ENCODE assay signal across 11 cellular contexts in genomic region chr17:47785538-47786123, GRCh38. TPM values are rescaled to one million over a fixed set of nuclear protein-coding genes. Genes with fewer than 3 reads are reported as not detected.
DNase-seq lines count a peak whose midpoint lies in the region; ATAC-seq and TF ChIP-seq lines count a peak whose summit lies in the region.
"Had no signal": no experiment of that assay in that cellular context is flagged by ENCODE, and none has a peak within 500 bp of the region (broad histone marks: within the 10 kb centered on the region; RNA-seq: fewer than 3 reads in every experiment).

No MANE protein-coding gene starts in this region.

- no peak overlapping the region for H3K27ac ChIP-seq in OCI-LY7 (ENCODE audit: low read depth, low read length, poor library complexity, severe bottlenecking)
- H3K27ac ChIP-seq in coronary artery, result no peak overlapping the region
- no peak overlapping the region for H3K27ac ChIP-seq in colonic mucosa
- H3K27ac ChIP-seq: BLaER1, skin epidermis had no signal

- no peak overlapping the region for H2AFZ ChIP-seq in OCI-LY7 (ENCODE audit: low read length)

- intact Hi-C loops in OCI-LY7 (cut with micrococcal nuclease; ENCODE audit: unreplicated experiment) (loop anchor here (5.0 kb wide), 1 partner anchor 33 kb away; no protein-coding TSS in a partner anchor), colonic mucosa (cut with DNase I) (loop anchor here (5.0 kb wide), 1 partner anchor 78 kb away; no protein-coding TSS in a partner anchor)

- H3K9ac ChIP-seq in colonic mucosa (ENCODE audit: low read depth in 2 of 2, low read length in 2 of 2), result no peak overlapping the region
- H3K9ac ChIP-seq: BLaER1 had no signal

- H3K27me3 Mint-ChIP-seq in activated T-cell treated with anti-CD3 and anti-CD28 coated beads, Interleukin-2, amount 50 U/mL, for 72 hours (ENCODE audit: low read depth), result peaks cover 58% of the 10 kb centered on the region

- ATAC-seq in activated T-cell treated with anti-CD3 and anti-CD28 coated beads, Interleukin-2, amount 50 U/mL, for 72 hours (replicated peaks in 1 of 2), result no peak
- ATAC-seq in HG02870 (IDR thresholded peaks at IDR 0.05; ENCODE audit: unreplicated experiment) (no peak), GM21576 (IDR thresholded peaks at IDR 0.05; ENCODE audit: unreplicated experiment) (no peak)

- no peaks in the 10 kb centered on the region for H4K20me1 ChIP-seq in OCI-LY7 (ENCODE audit: insufficient read depth, low read length)
- H4K20me1 ChIP-seq: BLaER1 had no signal

- no peak overlapping the region for H3K27ac Mint-ChIP-seq in activated T-cell treated with anti-CD3 and anti-CD28 coated beads, Interleukin-2, amount 50 U/mL, for 72 hours
- H3K27ac Mint-ChIP-seq: stimulated activated naive CD8-positive, alpha-beta T cell treated with anti-CD3 and anti-CD28 coated beads, Interleukin-15, Interleukin-2, amounts not matched to agents 100 ng/mL and 50 ng/mL, for 24 hours had no signal

- CTCF ChIA-PET in OCI-LY7 (lab: Charles Lee; ENCODE audit: unreplicated experiment), result interaction anchor here (0.6 kb wide), 1 partner anchor 173 kb away, joined by 3 read pairs; no protein-coding TSS in a partner anchor

- peaks cover 0 to under 1% of the 10 kb centered on the region in 2 donors for H3K36me3 Mint-ChIP-seq in activated T-cell treated with anti-CD3 and anti-CD28 coated beads, Interleukin-2, amount 50 U/mL, for 72 hours (ENCODE audit: insufficient read depth in 2 of 2)

- TF ChIP-seq CTCF in OCI-LY7 (conservative IDR thresholded peaks at IDR 0.05; ENCODE audit: low read length) (no peak), coronary artery (IDR thresholded peaks at IDR 0.05) (no peak), colonic mucosa (IDR thresholded peaks at IDR 0.05) (no peak)

- DNase-seq in activated T-cell treated with anti-CD3 and anti-CD28 coated beads, Interleukin-2, amount 50 U/mL, for 72 hours, result peak; percentile 21 to 33
- DNase-seq in activated T-cell treated with anti-CD3 and anti-CD28 coated beads for 4 hours (no peak), OCI-LY7 (ENCODE audit: low spot score) (peak; percentile 39), coronary artery (ENCODE audit: low spot score) (peak; percentile 43), retina (peak; percentile 37), colonic mucosa (no peak)

- no peaks in the 10 kb centered on the region for H3K9me3 ChIP-seq in OCI-LY7 (ENCODE audit: low read length)
- H3K9me3 ChIP-seq in colonic mucosa, result no peaks in the 10 kb centered on the region
- H3K9me3 ChIP-seq: BLaER1 had no signal

- H3K4me3 ChIP-seq in OCI-LY7 (ENCODE audit: low read depth, low read length, poor library complexity, severe bottlenecking) (no peak overlapping the region), coronary artery (no peak overlapping the region), colonic mucosa (no peak overlapping the region)
- H3K4me3 ChIP-seq: BLaER1, skin epidermis had no signal

- H3K4me1 Mint-ChIP-seq in activated T-cell treated with anti-CD3 and anti-CD28 coated beads, Interleukin-2, amount 50 U/mL, for 72 hours (ENCODE audit: low read depth), result peaks cover 14% of the 10 kb centered on the region

- no peaks in the 10 kb centered on the region for H3K9me2 ChIP-seq in OCI-LY7 (ENCODE audit: insufficient read depth, low read length)

- POLR2A ChIA-PET in OCI-LY7 (lab: Charles Lee), result no interaction called here

- no TSS peak for BruUV-seq in OCI-LY7 (replicated peaks; lab: Mats Ljungman, UMichigan)

- H3K4me3 Mint-ChIP-seq in activated T-cell treated with anti-CD3 and anti-CD28 coated beads, Interleukin-2, amount 50 U/mL, for 72 hours, result no peak overlapping the region
- H3K4me3 Mint-ChIP-seq: stimulated activated naive CD8-positive, alpha-beta T cell treated with anti-CD3 and anti-CD28 coated beads, Interleukin-15, Interleukin-2, amounts not matched to agents 100 ng/mL and 50 ng/mL, for 24 hours had no signal

- H3K4me1 ChIP-seq in OCI-LY7 (ENCODE audit: insufficient read depth, low read length, poor library complexity, severe bottlenecking), result no peaks in the 10 kb centered on the region
- no peaks in the 10 kb centered on the region for H3K4me1 ChIP-seq in colonic mucosa

- H3K27me3 ChIP-seq in colonic mucosa, result peaks cover 16% of the 10 kb centered on the region

- no peaks in the 10 kb centered on the region for H3K79me2 ChIP-seq in OCI-LY7 (ENCODE audit: insufficient read depth, low read depth, low read length)

- no peaks in the 10 kb centered on the region for H3K9me3 Mint-ChIP-seq in activated T-cell treated with anti-CD3 and anti-CD28 coated beads, Interleukin-2, amount 50 U/mL, for 72 hours
- H3K9me3 Mint-ChIP-seq: stimulated activated naive CD8-positive, alpha-beta T cell treated with anti-CD3 and anti-CD28 coated beads, Interleukin-15, Interleukin-2, amounts not matched to agents 100 ng/mL and 50 ng/mL, for 24 hours had no signal

- H3K4me2 ChIP-seq in OCI-LY7 (ENCODE audit: low read length), result no peak overlapping the region
- H3K4me2 ChIP-seq: BLaER1 had no signal

- H3K36me3 ChIP-seq in OCI-LY7 (ENCODE audit: insufficient read depth, low read length) (no peaks in the 10 kb centered on the region), colonic mucosa (no peaks in the 10 kb centered on the region)
- H3K36me3 ChIP-seq: BLaER1 had no signal

RNA-seq across cellular contexts. Expression of gene OSBPL7, which starts 36.0 kb away (rescaled TPM):
- 10 to 100 TPM; 23.9 to 24.9 TPM for total RNA-seq in activated T-cell treated with anti-CD3 and anti-CD28 coated beads, Interleukin-2, amount 50 U/mL, for 72 hours
- 16.2 and 24.4 TPM in 2 replicates for total RNA-seq in OCI-LY7 (2014; rRNA removed; shearing (Covaris generic))
- total RNA-seq in OCI-LY7 (2022), result 31.1 and 35.7 TPM in 2 replicates
- total RNA-seq in colonic mucosa, result 10 to 100 TPM; 34.8 to 93.6 TPM

RNA-seq across cellular contexts. Expression of gene MRPL10, which starts 45.7 kb away (rescaled TPM):
- total RNA-seq in activated T-cell treated with anti-CD3 and anti-CD28 coated beads, Interleukin-2, amount 50 U/mL, for 72 hours, result 10 to 100 TPM; 81.7 to 83.5 TPM
- 27.1 and 50.8 TPM in 2 replicates for total RNA-seq in OCI-LY7 (2014; rRNA removed; shearing (Covaris generic))
- total RNA-seq in OCI-LY7 (2022), result 55.9 and 56.7 TPM in 2 replicates
- total RNA-seq in colonic mucosa, result 10 to 100 TPM; 32.2 to 50.8 TPM

RNA-seq across cellular contexts. Expression of gene LRRC46, which starts 45.8 kb away (rescaled TPM):
- total RNA-seq in activated T-cell treated with anti-CD3 and anti-CD28 coated beads, Interleukin-2, amount 50 U/mL, for 72 hours, result under 1 TPM; 0.46 to 0.83 TPM
- 0.23 and 0.85 TPM in 2 replicates for total RNA-seq in OCI-LY7 (2014; rRNA removed; shearing (Covaris generic))
- total RNA-seq in OCI-LY7 (2022), result 1.2 and 2.0 TPM in 2 replicates
- under 1 TPM; 0.20 to 0.21 TPM for total RNA-seq in colonic mucosa

RNA-seq across cellular contexts. Expression of gene TBX21, which starts 52.6 kb away (rescaled TPM):
- total RNA-seq in activated T-cell treated with anti-CD3 and anti-CD28 coated beads, Interleukin-2, amount 50 U/mL, for 72 hours, result 10 to 100 TPM; 27.9 to 45.5 TPM
- total RNA-seq in OCI-LY7 (2014; rRNA removed; shearing (Covaris generic)), result not detected in 2 replicates
- total RNA-seq in OCI-LY7 (2022), result not detected in 2 replicates
- total RNA-seq in colonic mucosa, result under 1 TPM; 0.40 to 0.49 TPM

RNA-seq across cellular contexts. Expression of gene SCRN2, which starts 55.4 kb away (rescaled TPM):
- total RNA-seq in activated T-cell treated with anti-CD3 and anti-CD28 coated beads, Interleukin-2, amount 50 U/mL, for 72 hours, result 10 to 100 TPM; 16.1 to 17.6 TPM
- total RNA-seq in OCI-LY7 (2014; rRNA removed; shearing (Covaris generic)), result 33.9 and 42.9 TPM in 2 replicates
- 37.3 and 39.1 TPM in 2 replicates for total RNA-seq in OCI-LY7 (2022)
- 10 to 100 TPM; 36.8 to 40.0 TPM for total RNA-seq in colonic mucosa

Comparison
In these comparisons a context has a peak if more than half of its experiments do, and no peak if none do; other contexts are left out.
1. DNase-seq: peak in activated T-cell treated with anti-CD3 and anti-CD28 coated beads, Interleukin-2, amount 50 U/mL, for 72 hours (2 of 2), OCI-LY7 (single experiment), coronary artery (single experiment) and retina (single experiment); none in activated T-cell treated with anti-CD3 and anti-CD28 coated beads for 4 hours (single experiment) and colonic mucosa (single experiment).